Comparison of ENCODE assay signal across 8 cellular contexts in genomic region chr19:19662866-19663291, GRCh38. TPM values are rescaled to one million over a fixed set of nuclear protein-coding genes. Genes with fewer than 3 reads are reported as not detected.
DNase-seq lines count a peak whose midpoint lies in the region; ATAC-seq and TF ChIP-seq lines count a peak whose summit lies in the region.

No MANE protein-coding gene starts in this region.

- ATAC-seq in GM21825 (IDR thresholded peaks at IDR 0.05; ENCODE audit: unreplicated experiment), result peak; percentile 9
- ATAC-seq in SK-N-SH treated with all-trans-retinoic acid at 6 μM for 48 hours, result peak; percentile 1; the same call in 2 of the 3 replicates
- no peak for ATAC-seq in GM18502 (IDR thresholded peaks at IDR 0.05; ENCODE audit: poor library complexity, unreplicated experiment)
- no peak for ATAC-seq in GM18517 (IDR thresholded peaks at IDR 0.05; ENCODE audit: unreplicated experiment)

- POLR2A ChIA-PET in A673 (lab: Charles Lee; ENCODE audit: low non-redundant PET), result no interaction called here

- H3K36me3 ChIP-seq in A673 (ENCODE audit: insufficient read depth, low read length, poor library complexity, severe bottlenecking), result peaks cover 19% of the 10 kb centered on the region

- CTCF ChIA-PET in A673 (lab: Charles Lee), result no interaction called here

- no peaks in the 10 kb centered on the region for H3K9me3 ChIP-seq in A673 (ENCODE audit: low read depth, low read length, poor library complexity, severe bottlenecking)

- intact Hi-C loops in A673 (cut with micrococcal nuclease; ENCODE audit: unreplicated experiment), result no loop called here

- H3K27me3 ChIP-seq in A673 (replicated peaks; ENCODE audit: insufficient read depth, low read depth, low read length, poor library complexity), result no peaks in the 10 kb centered on the region

- peaks cover 12% of the 10 kb centered on the region for H3K4me1 ChIP-seq in A673 (ENCODE audit: insufficient read depth, low read length, poor library complexity, severe bottlenecking)

- DNase-seq in A673 (ENCODE audit: low spot score), result no peak
- peak; percentile 29 for DNase-seq in fibroblast of mammary gland (ENCODE audit: low read depth)
- peak; percentile 13 for DNase-seq in renal cortical epithelial cell (ENCODE audit: low read depth)
- DNase-seq in C1 segment of cervical spinal cord (lab: John Stamatoyannopoulos, UW), result no peak

- H3K27ac ChIP-seq in A673 (ENCODE audit: low read depth, low read length, poor library complexity, severe bottlenecking), result peak overlapping the region; percentile 93

- TF ChIP-seq CTCF in A673 (conservative IDR thresholded peaks at IDR 0.05; ENCODE audit: low read depth, low read length) (no peak), fibroblast of mammary gland (conservative IDR thresholded peaks at IDR 0.05; ENCODE audit: control insufficient read depth, insufficient read depth, low read depth, low read length) (no peak)

- no TSS peak for BruUV-seq in A673 (replicated peaks; lab: Mats Ljungman, UMichigan)

- H3K4me3 ChIP-seq in A673 (ENCODE audit: low read depth, low read length, poor library complexity, severe bottlenecking) (peak overlapping the region; percentile 86), fibroblast of mammary gland (ENCODE audit: control insufficient read depth, low read depth, low read length) (peak overlapping the region; percentile 88)

TF ChIP-seq in SK-N-SH treated with all-trans-retinoic acid at 6 μM for 48 hours, 23 proteins besides CTCF, POLR2A, EP300 and RAD21:
- no peak for TF ChIP-seq ISL1 (CRISPR knock-in tag; IDR thresholded peaks at IDR 0.05)
- no peak for TF ChIP-seq BACH2 (CRISPR knock-in tag; IDR thresholded peaks at IDR 0.05; ENCODE audit: borderline replicate concordance)
- no peak for TF ChIP-seq RARB (CRISPR knock-in tag; IDR thresholded peaks at IDR 0.05)
- TF ChIP-seq ESRRG (CRISPR knock-in tag; IDR thresholded peaks at IDR 0.05), result no peak
- no peak for TF ChIP-seq ZFP30 (CRISPR knock-in tag; IDR thresholded peaks at IDR 0.05)
- no peak for TF ChIP-seq GLIS3 (CRISPR knock-in tag; IDR thresholded peaks at IDR 0.05)
- no peak for TF ChIP-seq PPARA (CRISPR knock-in tag; IDR thresholded peaks at IDR 0.05; ENCODE audit: borderline replicate concordance)
- TF ChIP-seq PATZ1 (CRISPR knock-in tag; IDR thresholded peaks at IDR 0.05; ENCODE audit: borderline replicate concordance), result no peak
- no peak for TF ChIP-seq CREB5 (CRISPR knock-in tag; IDR thresholded peaks at IDR 0.05; ENCODE audit: low read depth)
- no peak for TF ChIP-seq TOX (CRISPR knock-in tag; IDR thresholded peaks at IDR 0.05; ENCODE audit: borderline replicate concordance)
- TF ChIP-seq ARNTL (CRISPR knock-in tag; IDR thresholded peaks at IDR 0.05; ENCODE audit: borderline replicate concordance, low read depth), result no peak
- no peak for TF ChIP-seq ZNF8 (CRISPR knock-in tag; IDR thresholded peaks at IDR 0.05)
- no peak for TF ChIP-seq POU6F1 (CRISPR knock-in tag; IDR thresholded peaks at IDR 0.05; ENCODE audit: borderline replicate concordance, low read depth)
- TF ChIP-seq SNAI2 (CRISPR knock-in tag; IDR thresholded peaks at IDR 0.05), result no peak
- no peak for TF ChIP-seq CSDC2 (CRISPR knock-in tag; IDR thresholded peaks at IDR 0.05)

RNA-seq across cellular contexts. Expression of gene ATP13A1, which starts 0.6 kb away (rescaled TPM):
- total RNA-seq in A673 (2021) (88.1 and 94.4 TPM in 2 replicates), renal cortical epithelial cell (88.0 and 171 TPM in 2 replicates)

RNA-seq across cellular contexts. Expression of gene ZNF101, which starts 5.8 kb away (rescaled TPM):
- total RNA-seq in A673 (2021) (14.5 and 17.7 TPM in 2 replicates), renal cortical epithelial cell (10.8 and 20.1 TPM in 2 replicates)

RNA-seq across cellular contexts. Expression of gene GMIP, which starts 19.4 kb away (rescaled TPM):
- total RNA-seq in A673 (2021), result 9.0 and 10.9 TPM in 2 replicates
- total RNA-seq in renal cortical epithelial cell, result 15.8 and 18.7 TPM in 2 replicates

RNA-seq across cellular contexts. Expression of gene LPAR2, which starts 34.9 kb away (rescaled TPM):
- total RNA-seq in A673 (2021) (17.2 and 20.6 TPM in 2 replicates), renal cortical epithelial cell (8.5 and 14.9 TPM in 2 replicates)

RNA-seq across cellular contexts. Expression of gene PBX4, which starts 44.4 kb away (rescaled TPM):
- total RNA-seq in A673 (2021), result 3.1 and 4.6 TPM in 2 replicates
- total RNA-seq in renal cortical epithelial cell, result 1.7 and 2.6 TPM in 2 replicates

Comparison
In these comparisons a context has a peak if more than half of its experiments do, and no peak if none do; other contexts are left out.
1. DNase-seq: peak in fibroblast of mammary gland (single experiment) and renal cortical epithelial cell (single experiment); none in A673 (single experiment) and C1 segment of cervical spinal cord (0 of 14).
2. ATAC-seq: peak in GM21825 (single experiment) and SK-N-SH treated with all-trans-retinoic acid at 6 μM for 48 hours (single experiment); none in GM18502 (single experiment) and GM18517 (single experiment).